Comparison of ENCODE assay signal across 16 cellular contexts in genomic region chr3:168495251-168495650, GRCh38.
DNase-seq lines count a peak whose midpoint lies in the region; ATAC-seq and TF ChIP-seq lines count a peak whose summit lies in the region.
"Had no signal": no experiment of that assay in that cellular context is flagged by ENCODE, and none has a peak within 500 bp of the region (broad histone marks: within the 10 kb centered on the region; RNA-seq: fewer than 3 reads in every experiment).

No MANE protein-coding gene starts in this region.

- no peaks in the 10 kb centered on the region for H4K20me1 ChIP-seq in PC-3 (ENCODE audit: low read length)
- H4K20me1 ChIP-seq: BLaER1 had no signal

- POLR2A ChIA-PET in PC-3 (lab: Charles Lee; ENCODE audit: unreplicated experiment): no interaction called here

- H3K9me3 ChIP-seq in PC-3 (ENCODE audit: low read length): no peaks in the 10 kb centered on the region
- H3K9me3 ChIP-seq: BLaER1 had no signal

- CTCF ChIA-PET in PC-3 (lab: Charles Lee): no interaction called here

- no peak for TF ChIP-seq CTCF in PC-3 (conservative IDR thresholded peaks at IDR 0.05; ENCODE audit: low read depth, low read length)

- ATAC-seq in PC-3: peak; percentile 90
- ATAC-seq: GM12878, HepG2 had no signal

- peak; percentile 46 for DNase-seq in DMS 273 (lab: John Stamatoyannopoulos, UW; ENCODE audit: unreplicated experiment)
- DNase-seq in NCI-H146 (lab: John Stamatoyannopoulos, UW): peak; percentile 28
- peak; percentile 16 for DNase-seq in PC-3
- peak; percentile 13 for DNase-seq in renal cortical epithelial cell (ENCODE audit: low read depth)
- no peak for DNase-seq in SW 1271 (lab: John Stamatoyannopoulos, UW)
- no peak for DNase-seq in effector CD4-positive, alpha-beta T cell
- DNase-seq in activated gamma-delta T cell (lab: John Stamatoyannopoulos, UW): no peak
- DNase-seq: 8988T; AML-193; CD8-positive, alpha-beta memory T cell; DMS79; GOT3; H9 had no signal

- H3K4me3 ChIP-seq in PC-3 (ENCODE audit: low read length): no peak overlapping the region
- H3K4me3 ChIP-seq: BLaER1, GM12878 had no signal

- BruUV-seq in PC-3 (replicated peaks; lab: Mats Ljungman, UMichigan): no TSS peak

- no peak overlapping the region for H3K4me2 ChIP-seq in PC-3 (ENCODE audit: low read length)
- H3K4me2 ChIP-seq: BLaER1 had no signal

- H3K9me2 ChIP-seq in PC-3 (replicated peaks; ENCODE audit: low read length): no peaks in the 10 kb centered on the region

- no peaks in the 10 kb centered on the region for H3K27me3 ChIP-seq in PC-3 (ENCODE audit: low read length)
- H3K27me3 ChIP-seq: BLaER1 had no signal

- no peaks in the 10 kb centered on the region for H3K79me2 ChIP-seq in PC-3 (ENCODE audit: low read length)

- H3K9ac ChIP-seq in PC-3 (ENCODE audit: low read length): no peak overlapping the region
- H3K9ac ChIP-seq: BLaER1 had no signal

- H3K27ac ChIP-seq in PC-3 (ENCODE audit: low read length): no peak overlapping the region
- H3K27ac ChIP-seq: BLaER1 had no signal

- H3K4me1 ChIP-seq in PC-3 (ENCODE audit: insufficient read depth, low read length): no peaks in the 10 kb centered on the region; the same call in 1 of the 2 replicates
- H3K4me1 ChIP-seq: BLaER1 had no signal

- intact Hi-C loops in PC-3 (cut with micrococcal nuclease): no loop called here

- H3K36me3 ChIP-seq in PC-3 (ENCODE audit: low read depth, low read length): no peaks in the 10 kb centered on the region
- H3K36me3 ChIP-seq: BLaER1 had no signal

- H2AFZ ChIP-seq in PC-3 (ENCODE audit: low read length): no peak overlapping the region

- no peaks in the 10 kb centered on the region for H3F3A ChIP-seq in PC-3 (ENCODE audit: low read length, unreplicated experiment)

Comparison
In these comparisons a context has a peak if more than half of its experiments do, and no peak if none do; other contexts are left out.
1. DNase-seq: peak in DMS 273 (single experiment), NCI-H146 (single experiment), PC-3 (single experiment) and renal cortical epithelial cell (single experiment); none in SW 1271 (0 of 2), effector CD4-positive, alpha-beta T cell (single experiment) and activated gamma-delta T cell (single experiment).